In the genomic region with DNA sequence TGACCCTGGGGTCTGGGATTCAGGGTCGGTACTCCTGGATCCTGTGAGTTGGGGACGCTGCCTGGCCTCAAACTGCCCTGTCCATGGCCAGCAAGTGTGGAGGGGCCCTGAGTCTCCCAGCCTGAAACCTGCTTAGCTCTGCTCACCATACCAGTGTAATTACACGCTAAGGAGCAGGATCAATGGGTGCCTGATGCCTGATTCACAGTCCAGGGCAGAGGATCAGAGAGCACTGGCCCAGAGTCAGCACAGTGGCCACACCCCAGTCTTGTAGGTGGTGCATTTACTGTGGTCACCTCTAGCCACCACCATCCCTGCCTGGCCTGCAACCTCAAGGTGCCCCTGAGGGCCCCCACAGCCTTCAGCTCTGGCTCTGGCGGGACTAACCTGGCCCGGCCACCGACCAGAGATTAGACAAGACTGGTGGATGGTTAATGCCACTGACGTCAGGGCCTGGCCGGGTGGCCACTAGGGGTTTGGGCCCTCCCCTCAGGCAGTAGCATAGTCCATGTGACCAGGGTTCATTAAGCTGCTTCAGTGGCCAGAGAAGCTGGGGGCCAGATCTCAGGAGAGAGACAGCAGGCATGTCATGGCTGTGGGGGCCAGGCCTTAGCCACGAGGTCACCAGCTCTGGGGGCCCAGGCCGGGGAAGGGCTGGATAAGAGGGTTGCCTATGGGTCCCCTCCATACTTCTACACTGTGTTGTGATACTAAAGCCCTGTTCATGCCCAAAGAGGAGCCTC, we compare ENCODE assay signal across 1 cellular context.
TF ChIP-seq lines count a peak whose summit lies in the region.

No MANE protein-coding gene starts in this region.

TF ChIP-seq in HepG2, 621 proteins besides CTCF, POLR2A, EP300 and RAD21 (continued from another document and continues in another):
- TF ChIP-seq ZBTB40 (IDR thresholded peaks at IDR 0.05), result no peak
- TF ChIP-seq ZBTB40 (CRISPR knock-in tag; IDR thresholded peaks at IDR 0.05), result peak; percentile 51; the same call in 1 of the 2 replicates
- peak; percentile 25; the same call in 1 of the 2 replicates for TF ChIP-seq KAT7 (CRISPR knock-in tag; IDR thresholded peaks at IDR 0.05; ENCODE audit: borderline replicate concordance)
- no peak for TF ChIP-seq MAF1 (CRISPR knock-in tag; IDR thresholded peaks at IDR 0.05; ENCODE audit: borderline replicate concordance)
- TF ChIP-seq ZSCAN5A (CRISPR knock-in tag; IDR thresholded peaks at IDR 0.05; ENCODE audit: borderline replicate concordance), result no peak
- no peak for TF ChIP-seq ZNF557 (CRISPR knock-in tag; IDR thresholded peaks at IDR 0.05)
- TF ChIP-seq NKX3-1 (CRISPR knock-in tag; IDR thresholded peaks at IDR 0.05), result peak; percentile 52; the same call in 1 of the 2 replicates
- TF ChIP-seq HMGXB4 (CRISPR knock-in tag; IDR thresholded peaks at IDR 0.05; ENCODE audit: borderline replicate concordance in 1 of 2, low read depth in 1 of 2), result 0 out of 4 replicates have a peak, but pooled peaks of 1 of the 2 experiments have one; percentile 25
- TF ChIP-seq SP2 (CRISPR knock-in tag; IDR thresholded peaks at IDR 0.05), result 0 out of 2 replicates have a peak, but pooled peaks have one; percentile 12
- TF ChIP-seq ZNF17 (CRISPR knock-in tag; IDR thresholded peaks at IDR 0.05), result no peak
- TF ChIP-seq, protein P1, sequence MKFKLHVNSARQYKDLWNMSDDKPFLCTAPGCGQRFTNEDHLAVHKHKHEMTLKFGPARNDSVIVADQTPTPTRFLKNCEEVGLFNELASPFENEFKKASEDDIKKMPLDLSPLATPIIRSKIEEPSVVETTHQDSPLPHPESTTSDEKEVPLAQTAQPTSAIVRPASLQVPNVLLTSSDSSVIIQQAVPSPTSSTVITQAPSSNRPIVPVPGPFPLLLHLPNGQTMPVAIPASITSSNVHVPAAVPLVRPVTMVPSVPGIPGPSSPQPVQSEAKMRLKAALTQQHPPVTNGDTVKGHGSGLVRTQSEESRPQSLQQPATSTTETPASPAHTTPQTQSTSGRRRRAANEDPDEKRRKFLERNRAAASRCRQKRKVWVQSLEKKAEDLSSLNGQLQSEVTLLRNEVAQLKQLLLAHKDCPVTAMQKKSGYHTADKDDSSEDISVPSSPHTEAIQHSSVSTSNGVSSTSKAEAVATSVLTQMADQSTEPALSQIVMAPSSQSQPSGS (CRISPR knock-in tag; IDR thresholded peaks at IDR 0.05), result peak; percentile 92
- TF ChIP-seq, protein P2, sequence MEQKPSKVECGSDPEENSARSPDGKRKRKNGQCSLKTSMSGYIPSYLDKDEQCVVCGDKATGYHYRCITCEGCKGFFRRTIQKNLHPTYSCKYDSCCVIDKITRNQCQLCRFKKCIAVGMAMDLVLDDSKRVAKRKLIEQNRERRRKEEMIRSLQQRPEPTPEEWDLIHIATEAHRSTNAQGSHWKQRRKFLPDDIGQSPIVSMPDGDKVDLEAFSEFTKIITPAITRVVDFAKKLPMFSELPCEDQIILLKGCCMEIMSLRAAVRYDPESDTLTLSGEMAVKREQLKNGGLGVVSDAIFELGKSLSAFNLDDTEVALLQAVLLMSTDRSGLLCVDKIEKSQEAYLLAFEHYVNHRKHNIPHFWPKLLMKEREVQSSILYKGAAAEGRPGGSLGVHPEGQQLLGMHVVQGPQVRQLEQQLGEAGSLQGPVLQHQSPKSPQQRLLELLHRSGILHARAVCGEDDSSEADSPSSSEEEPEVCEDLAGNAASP (CRISPR knock-in tag; IDR thresholded peaks at IDR 0.05; ENCODE audit: borderline replicate concordance), result 0 out of 2 replicates have a peak, but pooled peaks have one; percentile 11
- TF ChIP-seq ZNF556 (CRISPR knock-in tag; IDR thresholded peaks at IDR 0.05; ENCODE audit: borderline replicate concordance), result no peak
- peak; percentile 40 for TF ChIP-seq TEAD3 (CRISPR knock-in tag; optimal IDR thresholded peaks at IDR 0.05; ENCODE audit: borderline replicate concordance)
- TF ChIP-seq NCOR1 (IDR thresholded peaks at IDR 0.05; ENCODE audit: borderline replicate concordance, low read length), result peak; percentile 35; the same call in 1 of the 2 replicates
- no peak for TF ChIP-seq ZNF550 (CRISPR knock-in tag; IDR thresholded peaks at IDR 0.05; ENCODE audit: borderline replicate concordance)
- TF ChIP-seq, protein P3, sequence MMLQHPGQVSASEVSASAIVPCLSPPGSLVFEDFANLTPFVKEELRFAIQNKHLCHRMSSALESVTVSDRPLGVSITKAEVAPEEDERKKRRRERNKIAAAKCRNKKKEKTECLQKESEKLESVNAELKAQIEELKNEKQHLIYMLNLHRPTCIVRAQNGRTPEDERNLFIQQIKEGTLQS (CRISPR knock-in tag; IDR thresholded peaks at IDR 0.05), result no peak
- peak; percentile 76; the same call in 1 of the 2 replicates for TF ChIP-seq ZNF788 (CRISPR knock-in tag; IDR thresholded peaks at IDR 0.05; ENCODE audit: borderline replicate concordance)
- 0 out of 4 replicates have a peak, but pooled peaks of 1 of the 2 experiments have one; percentile 14 for TF ChIP-seq NR2F1 (CRISPR knock-in tag; IDR thresholded peaks at IDR 0.05)
- TF ChIP-seq ZNF558 (CRISPR knock-in tag; IDR thresholded peaks at IDR 0.05; ENCODE audit: borderline replicate concordance), result no peak
- TF ChIP-seq ZFP90 (CRISPR knock-in tag; IDR thresholded peaks at IDR 0.05; ENCODE audit: borderline replicate concordance), result peak; percentile 45; the same call in 1 of the 2 replicates
- no peak for TF ChIP-seq REST (IDR thresholded peaks at IDR 0.05; ENCODE audit: borderline replicate concordance in 1 of 2, low read depth in 1 of 2, low read length in 2 of 2)
- no peak for TF ChIP-seq POLR2AphosphoS2 (IDR thresholded peaks at IDR 0.05; ENCODE audit: low read depth, low read length)
- peak; percentile 44; the same call in 1 of the 2 replicates for TF ChIP-seq TFDP2 (CRISPR knock-in tag; IDR thresholded peaks at IDR 0.05)
- TF ChIP-seq XBP1 (CRISPR knock-in tag; IDR thresholded peaks at IDR 0.05), result 0 out of 2 replicates have a peak, but pooled peaks have one; percentile 44
- TF ChIP-seq ZNF354B (CRISPR knock-in tag; IDR thresholded peaks at IDR 0.05), result no peak
- TF ChIP-seq GFI1 (CRISPR knock-in tag; IDR thresholded peaks at IDR 0.05; ENCODE audit: borderline replicate concordance), result no peak
- no peak for TF ChIP-seq SNRNP70 (IDR thresholded peaks at IDR 0.05; ENCODE audit: low read depth, low read length)
- TF ChIP-seq ZNF563 (CRISPR knock-in tag; IDR thresholded peaks at IDR 0.05), result peak; percentile 42; the same call in 1 of the 2 replicates
- TF ChIP-seq POLR2AphosphoS5 (IDR thresholded peaks at IDR 0.05; ENCODE audit: low read depth, low read length), result peak; percentile 79
